In the genomic region with DNA sequence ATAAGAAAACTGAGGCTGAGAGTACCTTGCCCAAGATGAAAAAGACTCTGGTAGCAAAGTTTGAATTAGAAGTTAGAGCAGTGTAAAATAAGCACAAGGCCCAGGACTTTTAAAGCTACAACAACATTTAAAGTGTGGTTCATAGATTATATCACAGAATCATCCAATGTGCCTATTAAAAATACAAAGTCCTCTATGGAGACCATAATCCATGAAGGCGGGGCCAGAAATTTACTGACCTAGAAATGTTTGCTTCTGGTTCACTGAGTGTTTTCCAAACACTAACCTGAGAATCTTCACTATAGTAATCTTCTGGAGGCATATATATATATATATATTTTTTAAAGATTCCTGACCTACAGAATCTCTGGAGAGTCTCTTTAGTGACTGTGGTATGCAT, we compare ENCODE assay signal across 40 cellular contexts. TPM values are rescaled to one million over a fixed set of nuclear protein-coding genes. Genes with fewer than 3 reads are reported as not detected.
"Had no signal": no experiment of that assay in that cellular context is flagged by ENCODE, and none has a peak within 500 bp of the region (broad histone marks: within the 10 kb centered on the region; RNA-seq: fewer than 3 reads in every experiment).

No MANE protein-coding gene starts in this region.

- H3K27me3 ChIP-seq: ascending aorta, cardiac muscle cell had no signal

- H3K4me3 ChIP-seq: ascending aorta, cardiac muscle cell had no signal

- H3K36me3 Mint-ChIP-seq: activated naive CD4-positive, alpha-beta T cell treated with anti-CD3 and anti-CD28 coated beads, Interleukin-2, amount 50 U/mL, for 24 hours; activated naive CD8-positive, alpha-beta T cell had no signal

- H3K4me1 Mint-ChIP-seq: activated B cell treated with CpG ODN at 0.5 μM for 24 hours; activated naive CD4-positive, alpha-beta T cell treated with anti-CD3 and anti-CD28 coated beads, Interleukin-2, amount 10 ng/mL, durations not matched to agents 7 days and 5 days; activated naive CD4-positive, alpha-beta T cell treated with anti-CD3 and anti-CD28 coated beads, Interleukin-2, amount 50 U/mL, for 24 hours; activated naive CD8-positive, alpha-beta T cell treated with anti-CD3 and anti-CD28 coated beads, Interleukin-2, amount 50 U/mL, for 24 hours had no signal

- H3K27ac Mint-ChIP-seq: activated B cell treated with CpG ODN at 0.5 μM for 24 hours; activated CD4-positive, alpha-beta memory T cell treated with anti-CD3 and anti-CD28 coated beads for 36 hours; activated CD4-positive, alpha-beta T cell treated with anti-CD3 and anti-CD28 coated beads, Interleukin-2, amount 10 ng/mL, durations not matched to agents 24 days and 14 days; activated CD8-positive, alpha-beta T cell treated with anti-CD3 and anti-CD28 coated beads for 36 hours; activated naive CD4-positive, alpha-beta T cell treated with anti-CD3 and anti-CD28 coated beads, Interleukin-2, amount 10 ng/mL, durations not matched to agents 7 days and 5 days; activated naive CD4-positive, alpha-beta T cell treated with anti-CD3 and anti-CD28 coated beads, Interleukin-2, amount 50 U/mL, for 24 hours; activated naive CD8-positive, alpha-beta T cell; activated naive CD8-positive, alpha-beta T cell treated with anti-CD3 and anti-CD28 coated beads, Interleukin-2, amount 10 ng/mL, durations not matched to agents 7 days and 5 days; activated naive CD8-positive, alpha-beta T cell treated with anti-CD3 and anti-CD28 coated beads, Interleukin-2, amount 50 U/mL, for 24 hours; activated T-cell treated with anti-CD3 and anti-CD28 coated beads, Interleukin-2, amount 50 U/mL, for 72 hours; activated T-helper 1 cell treated with anti-CD3 and anti-CD28 coated beads, Interleukin-12 subunit alpha, Interleukin-12 subunit beta, Interleukin-2, Interleukin-4 antibody, amounts not matched to agents 30 ng/mL and 10 ng/mL and 1 ng/mL, durations not matched to agents 14 hours and 24 hours and 36 hours; activated T-helper 2 cell treated with anti-CD3 and anti-CD28 coated beads, Interferon-gamma antibody, Interleukin-2, Interleukin-4, amounts not matched to agents 10 μg/mL and 5 μg/mL and 100 μg/mL, durations not matched to agents 14 hours and 24 hours and 36 hours; T-helper 1 cell treated with Interleukin-12 subunit alpha and Interleukin-12 subunit beta and Interleukin-4 antibody, amounts not matched to agents 30 μg/mL and 1 μg/mL, for 36 hours; T-helper 2 cell treated with Interferon-gamma antibody and Interleukin-4, amounts not matched to agents 5 μg/mL and 100 μg/mL, for 36 hours had no signal

- H3K4me1 ChIP-seq: ascending aorta had no signal

- H3K9me3 ChIP-seq: ascending aorta had no signal

- DNase-seq: activated B cell treated with CpG ODN at 0.5 μM for 24 hours; activated CD4-positive, alpha-beta memory T cell treated with anti-CD3 and anti-CD28 coated beads for 36 hours; activated CD4-positive, alpha-beta T cell treated with anti-CD3 and anti-CD28 coated beads for 4 hours; activated CD4-positive, alpha-beta T cell treated with anti-CD3 and anti-CD28 coated beads, Interleukin-2, amount 10 ng/mL, durations not matched to agents 24 days and 14 days; activated CD4-positive, alpha-beta T cell treated with anti-CD3 and anti-CD28 coated beads, Interleukin-2, amount 50 U/mL, for 1 hour; activated CD4-positive, alpha-beta T cell treated with anti-CD3 and anti-CD28 coated beads, Interleukin-2, amount 50 U/mL, for 4 hours; activated CD4-positive, CD25-positive, alpha-beta regulatory T cell treated with anti-CD3 and anti-CD28 coated beads, Interleukin-2, amount 50 U/mL, for 72 hours; activated CD8-positive, alpha-beta memory T cell treated with anti-CD3 and anti-CD28 coated beads, Interleukin-2, amount 50 U/mL, for 4 hours; activated CD8-positive, alpha-beta T cell treated with anti-CD3 and anti-CD28 coated beads for 36 hours; activated effector memory CD4-positive, alpha-beta T cell treated with Interleukin-2 at 50 U/mL for 16 hours; activated gamma-delta T cell; activated naive CD4-positive, alpha-beta T cell treated with anti-CD3 and anti-CD28 coated beads, Interleukin-2, amount 10 ng/mL, durations not matched to agents 7 days and 5 days; activated naive CD4-positive, alpha-beta T cell treated with Interleukin-2 at 50 U/mL for 16 hours; activated naive CD8-positive, alpha-beta T cell treated with anti-CD3 and anti-CD28 coated beads, Interleukin-2, amount 10 ng/mL, durations not matched to agents 7 days and 5 days; activated naive CD8-positive, alpha-beta T cell treated with anti-CD3 and anti-CD28 coated beads, Interleukin-2, amount 50 U/mL, for 24 hours; activated T-cell treated with anti-CD3 and anti-CD28 coated beads for 4 hours; activated T-cell treated with anti-CD3 and anti-CD28 coated beads, Interleukin-2, amount 50 U/mL, for 1 hour; activated T-cell treated with anti-CD3 and anti-CD28 coated beads, Interleukin-2, amount 50 U/mL, for 4 hours; activated T-cell treated with anti-CD3 and anti-CD28 coated beads, Interleukin-2, amount 50 U/mL, for 72 hours; amygdala; anterior cingulate cortex; caudate nucleus; cerebellar nuclear complex; T-helper 1 cell; T-helper 2 cell; T-helper 9 cell had no signal

- H3K27ac ChIP-seq: ascending aorta, cardiac muscle cell, VCaP had no signal

- ATAC-seq: activated CD8-positive, alpha-beta T cell treated with anti-CD3 and anti-CD28 coated beads for 36 hours; activated naive CD8-positive, alpha-beta T cell treated with anti-CD3 and anti-CD28 coated beads, Interleukin-2, amount 50 U/mL, for 24 hours; activated T-cell treated with anti-CD3 and anti-CD28 coated beads, Interleukin-2, amount 50 U/mL, for 4 hours; activated T-cell treated with anti-CD3 and anti-CD28 coated beads, Interleukin-2, amount 50 U/mL, for 72 hours had no signal

- H3K9me3 Mint-ChIP-seq: activated B cell treated with CpG ODN at 0.5 μM for 24 hours; activated CD4-positive, alpha-beta memory T cell treated with anti-CD3 and anti-CD28 coated beads for 36 hours; activated CD4-positive, alpha-beta T cell treated with anti-CD3 and anti-CD28 coated beads, Interleukin-2, amount 10 ng/mL, durations not matched to agents 24 days and 14 days; activated CD8-positive, alpha-beta T cell treated with anti-CD3 and anti-CD28 coated beads for 36 hours; activated naive CD4-positive, alpha-beta T cell treated with anti-CD3 and anti-CD28 coated beads, Interleukin-2, amount 10 ng/mL, durations not matched to agents 7 days and 5 days; activated naive CD4-positive, alpha-beta T cell treated with anti-CD3 and anti-CD28 coated beads, Interleukin-2, amount 50 U/mL, for 24 hours; activated naive CD8-positive, alpha-beta T cell treated with anti-CD3 and anti-CD28 coated beads, Interleukin-2, amount 10 ng/mL, durations not matched to agents 7 days and 5 days; activated naive CD8-positive, alpha-beta T cell treated with anti-CD3 and anti-CD28 coated beads, Interleukin-2, amount 50 U/mL, for 24 hours; activated T-cell treated with anti-CD3 and anti-CD28 coated beads, Interleukin-2, amount 50 U/mL, for 4 hours; activated T-cell treated with anti-CD3 and anti-CD28 coated beads, Interleukin-2, amount 50 U/mL, for 72 hours; activated T-helper 1 cell treated with anti-CD3 and anti-CD28 coated beads, Interleukin-12 subunit alpha, Interleukin-12 subunit beta, Interleukin-2, Interleukin-4 antibody, amounts not matched to agents 30 ng/mL and 10 ng/mL and 1 ng/mL, durations not matched to agents 14 hours and 24 hours and 36 hours; activated T-helper 2 cell treated with anti-CD3 and anti-CD28 coated beads, Interferon-gamma antibody, Interleukin-2, Interleukin-4, amounts not matched to agents 10 μg/mL and 5 μg/mL and 100 μg/mL, durations not matched to agents 14 hours and 24 hours and 36 hours; brain; central memory CD8-positive, alpha-beta T cell; T-helper 1 cell treated with Interleukin-12 subunit alpha and Interleukin-12 subunit beta and Interleukin-4 antibody, amounts not matched to agents 30 μg/mL and 1 μg/mL, for 36 hours; T-helper 2 cell treated with Interferon-gamma antibody and Interleukin-4, amounts not matched to agents 5 μg/mL and 100 μg/mL, for 36 hours had no signal

- H3K27me3 Mint-ChIP-seq: activated B cell treated with CpG ODN at 0.5 μM for 24 hours; activated CD4-positive, alpha-beta memory T cell treated with anti-CD3 and anti-CD28 coated beads for 36 hours; activated CD4-positive, alpha-beta T cell treated with anti-CD3 and anti-CD28 coated beads, Interleukin-2, amount 10 ng/mL, durations not matched to agents 24 days and 14 days; activated CD8-positive, alpha-beta T cell treated with anti-CD3 and anti-CD28 coated beads for 36 hours; activated naive CD4-positive, alpha-beta T cell treated with anti-CD3 and anti-CD28 coated beads, Interleukin-2, amount 10 ng/mL, durations not matched to agents 7 days and 5 days; activated naive CD4-positive, alpha-beta T cell treated with anti-CD3 and anti-CD28 coated beads, Interleukin-2, amount 50 U/mL, for 24 hours; activated naive CD8-positive, alpha-beta T cell; activated naive CD8-positive, alpha-beta T cell treated with anti-CD3 and anti-CD28 coated beads, Interleukin-2, amount 10 ng/mL, durations not matched to agents 7 days and 5 days; activated naive CD8-positive, alpha-beta T cell treated with anti-CD3 and anti-CD28 coated beads, Interleukin-2, amount 50 U/mL, for 24 hours; brain; central memory CD8-positive, alpha-beta T cell had no signal

- H3K36me3 ChIP-seq: ascending aorta had no signal

- H3K4me3 Mint-ChIP-seq: activated B cell treated with CpG ODN at 0.5 μM for 24 hours; activated CD4-positive, alpha-beta memory T cell treated with anti-CD3 and anti-CD28 coated beads for 36 hours; activated CD4-positive, alpha-beta T cell treated with anti-CD3 and anti-CD28 coated beads, Interleukin-2, amount 10 ng/mL, durations not matched to agents 24 days and 14 days; activated CD8-positive, alpha-beta T cell treated with anti-CD3 and anti-CD28 coated beads for 36 hours; activated naive CD4-positive, alpha-beta T cell treated with anti-CD3 and anti-CD28 coated beads, Interleukin-2, amount 10 ng/mL, durations not matched to agents 7 days and 5 days; activated naive CD4-positive, alpha-beta T cell treated with anti-CD3 and anti-CD28 coated beads, Interleukin-2, amount 50 U/mL, for 24 hours; activated naive CD8-positive, alpha-beta T cell; activated naive CD8-positive, alpha-beta T cell treated with anti-CD3 and anti-CD28 coated beads, Interleukin-2, amount 10 ng/mL, durations not matched to agents 7 days and 5 days; activated naive CD8-positive, alpha-beta T cell treated with anti-CD3 and anti-CD28 coated beads, Interleukin-2, amount 50 U/mL, for 24 hours; activated T-cell treated with anti-CD3 and anti-CD28 coated beads, Interleukin-2, amount 50 U/mL, for 4 hours; activated T-cell treated with anti-CD3 and anti-CD28 coated beads, Interleukin-2, amount 50 U/mL, for 72 hours; activated T-helper 1 cell treated with anti-CD3 and anti-CD28 coated beads, Interleukin-12 subunit alpha, Interleukin-12 subunit beta, Interleukin-2, Interleukin-4 antibody, amounts not matched to agents 30 ng/mL and 10 ng/mL and 1 ng/mL, durations not matched to agents 14 hours and 24 hours and 36 hours; brain; central memory CD8-positive, alpha-beta T cell; T-helper 1 cell treated with Interleukin-12 subunit alpha and Interleukin-12 subunit beta and Interleukin-4 antibody, amounts not matched to agents 30 μg/mL and 1 μg/mL, for 36 hours; T-helper 2 cell treated with Interferon-gamma antibody and Interleukin-4, amounts not matched to agents 5 μg/mL and 100 μg/mL, for 36 hours had no signal

RNA-seq across cellular contexts. Expression of a gene that starts 12.3 kb away (rescaled TPM):
- total RNA-seq: ascending aorta had no signal

RNA-seq across cellular contexts. Expression of a gene that starts 34.9 kb away (rescaled TPM):
- total RNA-seq: activated B cell treated with CpG ODN at 0.5 μM for 24 hours; activated CD4-positive, alpha-beta memory T cell treated with anti-CD3 and anti-CD28 coated beads for 36 hours; activated CD4-positive, alpha-beta T cell treated with anti-CD3 and anti-CD28 coated beads, Interleukin-2, amount 10 ng/mL, durations not matched to agents 24 days and 14 days; activated CD8-positive, alpha-beta memory T cell treated with anti-CD3 and anti-CD28 coated beads for 36 hours; activated CD8-positive, alpha-beta T cell treated with anti-CD3 and anti-CD28 coated beads for 36 hours; activated naive CD8-positive, alpha-beta T cell treated with anti-CD3 and anti-CD28 coated beads, Interleukin-2, amount 10 ng/mL, durations not matched to agents 7 days and 5 days; activated T-cell treated with anti-CD3 and anti-CD28 coated beads, Interleukin-2, amount 50 U/mL, for 4 hours; activated T-cell treated with anti-CD3 and anti-CD28 coated beads, Interleukin-2, amount 50 U/mL, for 72 hours; activated T-helper 1 cell treated with anti-CD3 and anti-CD28 coated beads, Interleukin-12 subunit alpha, Interleukin-12 subunit beta, Interleukin-2, Interleukin-4 antibody, amounts not matched to agents 30 ng/mL and 10 ng/mL and 1 ng/mL, durations not matched to agents 14 hours and 24 hours and 36 hours; activated T-helper 2 cell treated with anti-CD3 and anti-CD28 coated beads, Interferon-gamma antibody, Interleukin-2, Interleukin-4, amounts not matched to agents 10 μg/mL and 5 μg/mL and 100 μg/mL, durations not matched to agents 14 hours and 24 hours and 36 hours; ascending aorta; bronchial epithelial cell had no signal
- polyA plus RNA-seq: adipose tissue had no signal
